Comparison of ENCODE assay signal across 10 cellular contexts in genomic region chr15:101320501-101321052, GRCh38. TPM values are rescaled to one million over a fixed set of nuclear protein-coding genes. Genes with fewer than 3 reads are reported as not detected.
DNase-seq lines count a peak whose midpoint lies in the region; ATAC-seq, FAIRE-seq and TF ChIP-seq lines count a peak whose summit lies in the region.
"Had no signal": no experiment of that assay in that cellular context is flagged by ENCODE, and none has a peak within 500 bp of the region (broad histone marks: within the 10 kb centered on the region; RNA-seq: fewer than 3 reads in every experiment).

No MANE protein-coding gene starts in this region.

- DNase-seq in Right ventricle myocardium inferior (ENCODE audit: missing footprints) (peak; percentile 83), cardiac septum (ENCODE audit: low spot score) (no peak), SK-N-MC (ENCODE audit: low read depth, low spot score) (peak; percentile 79), kidney (peak; percentile 71)
- DNase-seq in activated naive CD4-positive, alpha-beta T cell treated with Interleukin-2 at 50 U/mL for 16 hours, result peak; percentile 53
- DNase-seq in stimulated activated CD8-positive, alpha-beta memory T cell treated with anti-CD3 and anti-CD28 coated beads, Interleukin-2, amount 100 ng/mL, for 1 hour (ENCODE audit: low read depth in 2 of 2), result peak; percentile 34 to 40

- peak; percentile 7 for TF ChIP-seq CTCF in kidney (IDR thresholded peaks at IDR 0.05; ENCODE audit: borderline replicate concordance, extremely low read depth, insufficient read depth)

- H3K36me3 ChIP-seq in SK-N-MC (ENCODE audit: insufficient read depth, low read length) (no peaks in the 10 kb centered on the region), kidney (ENCODE audit: control insufficient read depth in 1 of 2, insufficient read depth in 2 of 2, low read length in 2 of 2) (no peaks in the 10 kb centered on the region)
- H3K36me3 ChIP-seq: tibial artery had no signal

- H3K9me3 ChIP-seq in SK-N-MC (ENCODE audit: low read depth, low read length), result no peaks in the 10 kb centered on the region
- no peaks in the 10 kb centered on the region for H3K9me3 ChIP-seq in kidney (ENCODE audit: control insufficient read depth in 1 of 2, low read length in 2 of 2)
- H3K9me3 ChIP-seq: tibial artery had no signal

- ATAC-seq in Right ventricle myocardium inferior (peak; percentile 30), GM18517 (IDR thresholded peaks at IDR 0.05; ENCODE audit: unreplicated experiment) (no peak), GM21390 (IDR thresholded peaks at IDR 0.05; ENCODE audit: unreplicated experiment) (no peak)

- H3K4me1 ChIP-seq in kidney (ENCODE audit: control insufficient read depth in 1 of 2, insufficient read depth in 1 of 2, low read depth in 1 of 2, low read length in 2 of 2), result peaks cover 0 to 2% of the 10 kb centered on the region in 2 donors
- H3K4me1 ChIP-seq: tibial artery had no signal

- H3K27ac ChIP-seq in SK-N-MC (peak overlapping the region; percentile 78; the same call in 1 of the 2 replicates), kidney (ENCODE audit: low read depth in 2 of 2, low read length in 2 of 2) (no peak overlapping the region)
- H3K27ac ChIP-seq: C4-2B, tibial artery had no signal

- intact Hi-C loops in Right ventricle myocardium inferior (cut with DNase I), result no loop called here
- intact Hi-C loops in cardiac septum (cut with DNase I), result no loop called here
- intact Hi-C loops in kidney (cut with DNase I), result no loop called here

- no peak overlapping the region for H3K9ac ChIP-seq in SK-N-MC (ENCODE audit: insufficient read length)
- no peak overlapping the region for H3K9ac ChIP-seq in kidney (ENCODE audit: low read length in 2 of 2)

- H3K4me3 ChIP-seq in SK-N-MC (peak overlapping the region; percentile 56), kidney (ENCODE audit: low read length in 2 of 2) (no peak overlapping the region)
- H3K4me3 ChIP-seq: tibial artery had no signal

- no peak for FAIRE-seq in kidney (lab: Jason Lieb, UNC)

RNA-seq across cellular contexts. Expression of gene SNRPA1, which starts 25.5 kb away (rescaled TPM):
- total RNA-seq in Right ventricle myocardium inferior (30.4 TPM), cardiac septum (26.0 TPM), kidney (44.9 TPM)
- 40.0 TPM for polyA plus RNA-seq in kidney (ENCODE audit: insufficient read depth, low read depth, low replicate concordance)

RNA-seq across cellular contexts. Expression of gene SELENOS, which starts 43.3 kb away (rescaled TPM):
- total RNA-seq in Right ventricle myocardium inferior (42.1 TPM), cardiac septum (51.6 TPM), kidney (66.0 TPM)
- polyA plus RNA-seq in kidney (ENCODE audit: insufficient read depth, low read depth, low replicate concordance), result 99.0 TPM
